ENCODE assay signal across 22 cellular contexts in genomic region chr1:20356850-20357459, GRCh38.
DNase-seq lines count a peak whose midpoint lies in the region; ATAC-seq and TF ChIP-seq lines count a peak whose summit lies in the region.
"Had no signal": no experiment of that assay in that cellular context is flagged by ENCODE, and none has a peak within 500 bp of the region (broad histone marks: within the 10 kb centered on the region; RNA-seq: fewer than 3 reads in every experiment).

No MANE protein-coding gene starts in this region.

- WGBS in suprapubic skin, result 63% methylated on average over 8 of the region's 8 CpGs

- no peaks in the 10 kb centered on the region for H3K9me3 ChIP-seq in suprapubic skin
- H3K9me3 ChIP-seq: A549, Peyer's patch, SJCRH30 had no signal

- no peak for TF ChIP-seq CTCF in LNCaP clone FGC (IDR thresholded peaks at IDR 0.05; ENCODE audit: control insufficient read depth, extremely low read depth, insufficient read depth)
- no peak for TF ChIP-seq CTCF in RWPE1 (conservative IDR thresholded peaks at IDR 0.05; ENCODE audit: low read depth)
- no peak for TF ChIP-seq CTCF in suprapubic skin (IDR thresholded peaks at IDR 0.05)

- no peak overlapping the region for H3K4me3 ChIP-seq in LNCaP clone FGC (ENCODE audit: low read depth, low read length)
- no peak overlapping the region for H3K4me3 ChIP-seq in suprapubic skin
- H3K4me3 ChIP-seq: A549, Peyer's patch, SJCRH30 had no signal

- no peaks in the 10 kb centered on the region for H3K36me3 ChIP-seq in suprapubic skin
- H3K36me3 ChIP-seq: Peyer's patch, SJCRH30 had no signal

- TF ChIP-seq POLR2A in suprapubic skin (IDR thresholded peaks at IDR 0.05), result no peak

- POLR2A ChIA-PET in RWPE1 (lab: Yijun Ruan, JAX; ENCODE audit: low non-redundant PET), result no interaction called here

- TF ChIP-seq EP300 in suprapubic skin (IDR thresholded peaks at IDR 0.05), result no peak

- DNase-seq in LNCaP clone FGC (ENCODE audit: low read depth), result peak; percentile 38
- DNase-seq in RWPE1 (ENCODE audit: low spot score), result no peak
- DNase-seq in suprapubic skin (ENCODE audit: low spot score in 2 of 2), result no peak
- DNase-seq in caudate nucleus (lab: John Stamatoyannopoulos, UW), result no peak
- DNase-seq: DMS53; EL; GF-D8; GOT3; HCEC 1CT; Karpas-422; MM.1S; NCI-H1048; NCI-H1436; NCI-H187 treated with DMSO at 0.1 percent for 48 hours; NCI-H2107; NK-92 treated with Interleukin-12 subunit alpha and Interleukin-12 subunit beta, amount 100 ng/mL, for 24 hours; Peyer's patch; SJCRH30 had no signal

- ATAC-seq in esophagus mucosa (peak; percentile 52), HG02763 (IDR thresholded peaks at IDR 0.05; ENCODE audit: unreplicated experiment) (no peak), HG03342 (IDR thresholded peaks at IDR 0.05; ENCODE audit: unreplicated experiment) (no peak)
- ATAC-seq: A549 had no signal

- peak overlapping the region; percentile 65; the same call in 1 of the 2 replicates for H3K27ac ChIP-seq in RWPE1
- peak overlapping the region; percentile 64 for H3K27ac ChIP-seq in suprapubic skin
- H3K27ac ChIP-seq in caudate nucleus (ENCODE audit: low read depth, low read length), result no peak overlapping the region
- H3K27ac ChIP-seq: A549, Peyer's patch, SJCRH30 had no signal

- H3K27me3 ChIP-seq in suprapubic skin, result peaks cover 19% of the 10 kb centered on the region
- H3K27me3 ChIP-seq: Peyer's patch had no signal

- H3K4me1 ChIP-seq in suprapubic skin, result peaks cover 40% of the 10 kb centered on the region

- CTCF ChIA-PET in RWPE1 (lab: Yijun Ruan, JAX), result interaction anchor here (0.8 to 1.3 kb wide), 3 partner anchors 82 to 144 kb away, joined by 3 to 4 read pairs (median 4); no protein-coding TSS in a partner anchor
